Comparison of ENCODE assay signal across 16 cellular contexts in the genomic region with DNA sequence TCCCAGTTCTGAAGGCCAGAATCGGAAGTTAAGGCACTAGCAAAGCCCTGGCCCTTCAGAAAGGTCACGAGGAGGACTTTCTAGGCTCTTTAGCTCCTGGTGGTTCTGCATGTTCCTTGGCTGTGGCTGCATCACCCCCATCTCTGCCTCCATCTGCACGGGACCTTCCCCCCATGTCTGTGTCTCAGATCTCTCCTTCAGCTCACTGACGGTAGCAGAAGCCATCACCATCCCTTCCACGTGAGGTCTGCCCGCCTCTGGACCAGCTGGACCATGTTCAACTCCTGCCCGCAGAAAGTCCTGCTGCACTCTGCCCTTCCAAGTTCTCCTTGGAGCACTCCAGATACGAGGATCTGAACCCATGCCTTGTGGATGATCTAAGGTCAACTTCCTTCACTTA.
"Had no signal": no experiment of that assay in that cellular context is flagged by ENCODE, and none has a peak within 500 bp of the region (broad histone marks: within the 10 kb centered on the region; RNA-seq: fewer than 3 reads in every experiment).

No MANE protein-coding gene starts in this region.

- H3K4me3 ChIP-seq: heart right ventricle, mucosa of descending colon, uterus had no signal

- H3K36me3 Mint-ChIP-seq: naive thymus-derived CD8-positive, alpha-beta T cell; stimulated activated memory B cell treated with anti-CD40 and anti-IgM and Interleukin-4, amounts not matched to agents 10 μg/mL and 1 μg/mL and 100 μg/mL, for 72 hours had no signal

- H3K27me3 Mint-ChIP-seq: dendritic cell treated with granulocyte-macrophage colony-stimulating factor and Interleukin-4, amounts not matched to agents 40 ng/mL and 50 ng/mL, for 4 days; stimulated activated memory B cell treated with anti-CD40 and anti-IgM and Interleukin-4, amounts not matched to agents 10 μg/mL and 1 μg/mL and 100 μg/mL, for 72 hours had no signal

- H3K4me1 Mint-ChIP-seq: stimulated activated memory B cell treated with anti-CD40 and anti-IgM and Interleukin-4, amounts not matched to agents 10 μg/mL and 1 μg/mL and 100 μg/mL, for 72 hours; stimulated activated naive CD8-positive, alpha-beta T cell treated with anti-CD3 and anti-CD28 coated beads, Interleukin-15, amount 100 ng/mL, for 72 hours had no signal

- DNase-seq: heart right ventricle; hypothalamus; mammary epithelial cell; mucosa of descending colon; naive thymus-derived CD8-positive, alpha-beta T cell; right cardiac atrium; stimulated activated CD4-positive, alpha-beta T cell treated with anti-CD3 and anti-CD28 coated beads, Interleukin-15, amount 100 ng/mL, for 24 hours; stimulated activated CD4-positive, alpha-beta T cell treated with anti-CD3 and anti-CD28 coated beads, Interleukin-1b, Interleukin-23, amount 100 ng/mL, for 48 hours; stimulated activated CD4-positive, alpha-beta T cell treated with anti-CD3 and anti-CD28 coated beads, Interleukin-4, amount 100 ng/mL, for 24 hours; stimulated activated naive CD8-positive, alpha-beta T cell treated with anti-CD3 and anti-CD28 coated beads, Interleukin-15, amount 100 ng/mL, for 72 hours; substantia nigra; trophoblast cell; uterus had no signal

- H3K9me3 ChIP-seq: heart right ventricle, neutrophil, uterus had no signal

- H3K27ac Mint-ChIP-seq: dendritic cell treated with granulocyte-macrophage colony-stimulating factor and Interleukin-4, amounts not matched to agents 40 ng/mL and 50 ng/mL, for 4 days; naive thymus-derived CD8-positive, alpha-beta T cell; stimulated activated memory B cell treated with anti-CD40 and anti-IgM and Interleukin-4, amounts not matched to agents 10 μg/mL and 1 μg/mL and 100 μg/mL, for 72 hours; stimulated activated naive CD8-positive, alpha-beta T cell treated with anti-CD3 and anti-CD28 coated beads, Interleukin-15, amount 100 ng/mL, for 72 hours had no signal

- H3K4me3 Mint-ChIP-seq: dendritic cell treated with granulocyte-macrophage colony-stimulating factor and Interleukin-4, amounts not matched to agents 40 ng/mL and 50 ng/mL, for 4 days; naive thymus-derived CD8-positive, alpha-beta T cell; stimulated activated memory B cell treated with anti-CD40 and anti-IgM and Interleukin-4, amounts not matched to agents 10 μg/mL and 1 μg/mL and 100 μg/mL, for 72 hours; stimulated activated naive CD8-positive, alpha-beta T cell treated with anti-CD3 and anti-CD28 coated beads, Interleukin-15, amount 100 ng/mL, for 72 hours had no signal

- H3K4me1 ChIP-seq: heart right ventricle, uterus had no signal

- H3K36me3 ChIP-seq: heart right ventricle, neutrophil, uterus had no signal

- H3K27ac ChIP-seq: heart right ventricle, neutrophil, uterus had no signal

- H3K27me3 ChIP-seq: neutrophil, uterus had no signal
